8 cellular contexts compared by ENCODE assay signal in genomic region chrX:13647709-13648212, GRCh38. TPM values are rescaled to one million over a fixed set of nuclear protein-coding genes. Genes with fewer than 3 reads are reported as not detected.
DNase-seq lines count a peak whose midpoint lies in the region; ATAC-seq and TF ChIP-seq lines count a peak whose summit lies in the region.

No MANE protein-coding gene starts in this region.

- intact Hi-C loops in activated T-helper 2 cell treated with anti-CD3 and anti-CD28 coated beads, Interferon-gamma antibody, Interleukin-2, Interleukin-4, amounts not matched to agents 10 μg/mL and 5 μg/mL and 100 μg/mL, durations not matched to agents 14 hours and 24 hours and 36 hours (cut with micrococcal nuclease), result loop anchor here (1.0 to 5.0 kb wide), 2 partner anchors 32 to 75 kb away; no protein-coding TSS in a partner anchor
- intact Hi-C loops in left colon (cut with DNase I, micrococcal nuclease), result no loop called here

- CTCF ChIA-PET in HEK293T (lab: Yijun Ruan, JAX), result no interaction called here
- CTCF ChIA-PET in RWPE1 (lab: Yijun Ruan, JAX), result no interaction called here

- peak; percentile 13 for DNase-seq in HEK293T (ENCODE audit: extremely low spot score)
- peak; percentile 2 for DNase-seq in RWPE1 (ENCODE audit: low spot score)
- peak; percentile 15 for DNase-seq in activated T-helper 2 cell treated with anti-CD3 and anti-CD28 coated beads, Interferon-gamma antibody, Interleukin-2, Interleukin-4, amounts not matched to agents 10 μg/mL and 5 μg/mL and 100 μg/mL, durations not matched to agents 14 hours and 24 hours and 36 hours (ENCODE audit: low spot score)
- peak; percentile 62 to 71 for DNase-seq in left colon
- peak; percentile 26 to 35 for DNase-seq in stimulated activated CD8-positive, alpha-beta memory T cell treated with anti-CD3 and anti-CD28 coated beads, Interleukin-4, amount 100 ng/mL, for 4 hours (ENCODE audit: low read depth in 2 of 2, low spot score in 1 of 2)

- peak overlapping the region; percentile 87 for H3K27ac Mint-ChIP-seq in activated T-helper 2 cell treated with anti-CD3 and anti-CD28 coated beads, Interferon-gamma antibody, Interleukin-2, Interleukin-4, amounts not matched to agents 10 μg/mL and 5 μg/mL and 100 μg/mL, durations not matched to agents 14 hours and 24 hours and 36 hours

- no peaks in the 10 kb centered on the region for H3K27me3 Mint-ChIP-seq in activated T-helper 2 cell treated with anti-CD3 and anti-CD28 coated beads, Interferon-gamma antibody, Interleukin-2, Interleukin-4, amounts not matched to agents 10 μg/mL and 5 μg/mL and 100 μg/mL, durations not matched to agents 14 hours and 24 hours and 36 hours (ENCODE audit: low read depth)

- peaks cover 12% of the 10 kb centered on the region for H3K4me1 Mint-ChIP-seq in activated T-helper 2 cell treated with anti-CD3 and anti-CD28 coated beads, Interferon-gamma antibody, Interleukin-2, Interleukin-4, amounts not matched to agents 10 μg/mL and 5 μg/mL and 100 μg/mL, durations not matched to agents 14 hours and 24 hours and 36 hours (ENCODE audit: low read depth)

- no peaks in the 10 kb centered on the region for H3K9me3 Mint-ChIP-seq in activated T-helper 2 cell treated with anti-CD3 and anti-CD28 coated beads, Interferon-gamma antibody, Interleukin-2, Interleukin-4, amounts not matched to agents 10 μg/mL and 5 μg/mL and 100 μg/mL, durations not matched to agents 14 hours and 24 hours and 36 hours

- no peak for TF ChIP-seq CTCF in RWPE1 (conservative IDR thresholded peaks at IDR 0.05; ENCODE audit: low read depth)

- no peak overlapping the region for H3K4me3 Mint-ChIP-seq in activated T-helper 2 cell treated with anti-CD3 and anti-CD28 coated beads, Interferon-gamma antibody, Interleukin-2, Interleukin-4, amounts not matched to agents 10 μg/mL and 5 μg/mL and 100 μg/mL, durations not matched to agents 14 hours and 24 hours and 36 hours (ENCODE audit: low read depth)

- H3K27ac ChIP-seq in RWPE1, result no peak overlapping the region

- ATAC-seq in left colon (peak; percentile 84), GM18909 (IDR thresholded peaks at IDR 0.05; ENCODE audit: poor library complexity, unreplicated experiment) (no peak), GM21423 (IDR thresholded peaks at IDR 0.05; ENCODE audit: unreplicated experiment) (no peak), HG03135 (IDR thresholded peaks at IDR 0.05; ENCODE audit: unreplicated experiment) (no peak)

- H3K36me3 Mint-ChIP-seq in activated T-helper 2 cell treated with anti-CD3 and anti-CD28 coated beads, Interferon-gamma antibody, Interleukin-2, Interleukin-4, amounts not matched to agents 10 μg/mL and 5 μg/mL and 100 μg/mL, durations not matched to agents 14 hours and 24 hours and 36 hours (ENCODE audit: low read depth), result no peaks in the 10 kb centered on the region

- POLR2A ChIA-PET in HEK293T (lab: Yijun Ruan, JAX), result interaction anchor here (2.2 kb wide), 1 partner anchor 87 kb away, joined by 6 read pairs; the partner anchor contains the start of genes OFD1 and TRAPPC2
- POLR2A ChIA-PET in RWPE1 (lab: Yijun Ruan, JAX; ENCODE audit: low non-redundant PET), result no interaction called here

TF ChIP-seq in HEK293T, 16 proteins besides CTCF, POLR2A, EP300 and RAD21:
- TF ChIP-seq HDGF (IDR thresholded peaks at IDR 0.05; ENCODE audit: borderline replicate concordance) (no peak), L3MBTL2 (conservative IDR thresholded peaks at IDR 0.05) (peak; percentile 29; the same call in 1 of the 2 replicates), PKNOX1 (IDR thresholded peaks at IDR 0.05) (peak; percentile 61), FOXM1 (IDR thresholded peaks at IDR 0.05; ENCODE audit: borderline replicate concordance) (no peak), ELF4 (IDR thresholded peaks at IDR 0.05) (no peak)

RNA-seq across cellular contexts. Expression of gene TCEANC, which starts 5.2 kb away (rescaled TPM):
- 2.5 and 2.8 TPM in 2 replicates for total RNA-seq in activated T-helper 2 cell treated with anti-CD3 and anti-CD28 coated beads, Interferon-gamma antibody, Interleukin-2, Interleukin-4, amounts not matched to agents 10 μg/mL and 5 μg/mL and 100 μg/mL, durations not matched to agents 14 hours and 24 hours and 36 hours
- total RNA-seq in left colon, result 1 to 10 TPM; 2.2 to 4.3 TPM

RNA-seq across cellular contexts. Expression of gene RAB9A, which starts 41.2 kb away (rescaled TPM):
- total RNA-seq in activated T-helper 2 cell treated with anti-CD3 and anti-CD28 coated beads, Interferon-gamma antibody, Interleukin-2, Interleukin-4, amounts not matched to agents 10 μg/mL and 5 μg/mL and 100 μg/mL, durations not matched to agents 14 hours and 24 hours and 36 hours, result 13.0 and 14.6 TPM in 2 replicates
- total RNA-seq in left colon, result 10 to 100 TPM; 28.0 to 70.6 TPM

Comparison
In these comparisons a context has a peak if more than half of its experiments do, and no peak if none do; other contexts are left out.
1. DNase-seq: peak in every context shown above with its lines; median percentile 66 in left colon; 30 in stimulated activated CD8-positive, alpha-beta memory T cell treated with anti-CD3 and anti-CD28 coated beads, Interleukin-4, amount 100 ng/mL, for 4 hours; 15 in activated T-helper 2 cell treated with anti-CD3 and anti-CD28 coated beads, Interferon-gamma antibody, Interleukin-2, Interleukin-4, amounts not matched to agents 10 μg/mL and 5 μg/mL and 100 μg/mL, durations not matched to agents 14 hours and 24 hours and 36 hours; 13 in HEK293T; 2 in RWPE1.